Comparison of ENCODE assay signal across 1 cellular context in genomic region chr19:37902668-37903067, GRCh38.
TF ChIP-seq lines count a peak whose summit lies in the region.

No MANE protein-coding gene starts in this region.

TF ChIP-seq in WTC11, 78 proteins besides CTCF, POLR2A, EP300 and RAD21 (continued from another document):
- TF ChIP-seq ZBTB21 (CRISPR knock-in tag; IDR thresholded peaks at IDR 0.05; ENCODE audit: borderline replicate concordance) (no peak), STAT6 (CRISPR knock-in tag; conservative IDR thresholded peaks at IDR 0.05; ENCODE audit: low read depth) (no peak), NFYB (CRISPR knock-in tag; conservative IDR thresholded peaks at IDR 0.05; ENCODE audit: low read depth) (no peak), FOXJ3 (CRISPR knock-in tag; IDR thresholded peaks at IDR 0.05; ENCODE audit: borderline replicate concordance) (no peak), E2F1 (CRISPR knock-in tag; IDR thresholded peaks at IDR 0.05) (no peak), ZNF396 (CRISPR knock-in tag; IDR thresholded peaks at IDR 0.05; ENCODE audit: borderline replicate concordance) (no peak), IRF1 (CRISPR knock-in tag; IDR thresholded peaks at IDR 0.05) (no peak), ZNF671 (CRISPR knock-in tag; IDR thresholded peaks at IDR 0.05) (no peak), GTF2I (CRISPR knock-in tag; conservative IDR thresholded peaks at IDR 0.05) (no peak)
